ENCODE assay signal across 1 cellular context in the genomic region with DNA sequence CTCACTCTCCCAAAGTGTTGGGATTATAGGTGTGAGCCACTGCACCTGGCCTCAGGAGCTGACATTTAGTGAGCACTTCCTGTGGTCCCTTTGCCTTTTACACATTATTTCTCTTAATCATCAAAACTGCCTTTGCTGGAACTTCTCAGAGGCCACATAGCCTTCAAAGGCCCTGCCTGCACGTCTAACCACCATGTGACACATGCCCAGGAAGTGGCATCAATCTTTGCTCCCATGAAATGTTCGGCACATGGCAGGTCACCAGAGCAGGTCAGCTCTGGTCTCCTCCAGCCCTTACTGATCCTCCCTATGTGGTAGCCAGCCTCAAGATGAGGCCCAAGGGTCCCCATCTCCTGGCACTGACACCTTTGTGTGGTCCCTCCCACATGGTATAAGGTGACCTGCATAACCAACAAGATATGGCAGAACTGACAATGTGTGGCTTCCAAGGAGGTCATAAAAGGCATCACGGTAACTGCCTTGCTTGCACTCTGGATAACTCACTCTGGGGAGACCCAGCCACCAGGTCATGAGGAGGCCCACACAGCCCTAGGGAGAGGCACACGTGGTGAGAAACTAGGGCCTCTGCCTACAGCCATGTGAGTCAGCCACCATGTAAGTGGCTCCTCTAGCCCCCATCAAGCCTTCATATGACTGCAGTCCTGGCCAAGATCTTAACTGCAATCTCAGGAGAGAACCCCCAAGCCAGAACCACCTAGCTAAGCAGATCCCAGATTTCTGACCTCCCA.
TF ChIP-seq lines count a peak whose summit lies in the region.

No MANE protein-coding gene starts in this region.

TF ChIP-seq in HepG2, 621 proteins besides CTCF, POLR2A, EP300 and RAD21:
- no peak for TF ChIP-seq LCORL (IDR thresholded peaks at IDR 0.05)
- 0 out of 2 replicates have a peak, but pooled peaks have one; percentile 18 for TF ChIP-seq LCORL (CRISPR knock-in tag; IDR thresholded peaks at IDR 0.05)
- TF ChIP-seq, protein P1, sequence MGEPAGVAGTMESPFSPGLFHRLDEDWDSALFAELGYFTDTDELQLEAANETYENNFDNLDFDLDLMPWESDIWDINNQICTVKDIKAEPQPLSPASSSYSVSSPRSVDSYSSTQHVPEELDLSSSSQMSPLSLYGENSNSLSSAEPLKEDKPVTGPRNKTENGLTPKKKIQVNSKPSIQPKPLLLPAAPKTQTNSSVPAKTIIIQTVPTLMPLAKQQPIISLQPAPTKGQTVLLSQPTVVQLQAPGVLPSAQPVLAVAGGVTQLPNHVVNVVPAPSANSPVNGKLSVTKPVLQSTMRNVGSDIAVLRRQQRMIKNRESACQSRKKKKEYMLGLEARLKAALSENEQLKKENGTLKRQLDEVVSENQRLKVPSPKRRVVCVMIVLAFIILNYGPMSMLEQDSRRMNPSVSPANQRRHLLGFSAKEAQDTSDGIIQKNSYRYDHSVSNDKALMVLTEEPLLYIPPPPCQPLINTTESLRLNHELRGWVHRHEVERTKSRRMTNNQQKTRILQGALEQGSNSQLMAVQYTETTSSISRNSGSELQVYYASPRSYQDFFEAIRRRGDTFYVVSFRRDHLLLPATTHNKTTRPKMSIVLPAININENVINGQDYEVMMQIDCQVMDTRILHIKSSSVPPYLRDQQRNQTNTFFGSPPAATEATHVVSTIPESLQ (CRISPR knock-in tag; conservative IDR thresholded peaks at IDR 0.05): no peak
- TF ChIP-seq, protein P2, sequence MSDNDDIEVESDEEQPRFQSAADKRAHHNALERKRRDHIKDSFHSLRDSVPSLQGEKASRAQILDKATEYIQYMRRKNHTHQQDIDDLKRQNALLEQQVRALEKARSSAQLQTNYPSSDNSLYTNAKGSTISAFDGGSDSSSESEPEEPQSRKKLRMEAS (IDR thresholded peaks at IDR 0.05): 0 out of 2 replicates have a peak, but pooled peaks have one; percentile 19
- TF ChIP-seq ZNF550 (CRISPR knock-in tag; IDR thresholded peaks at IDR 0.05; ENCODE audit: borderline replicate concordance): no peak
